1 cellular context compared by ENCODE assay signal in the genomic region with DNA sequence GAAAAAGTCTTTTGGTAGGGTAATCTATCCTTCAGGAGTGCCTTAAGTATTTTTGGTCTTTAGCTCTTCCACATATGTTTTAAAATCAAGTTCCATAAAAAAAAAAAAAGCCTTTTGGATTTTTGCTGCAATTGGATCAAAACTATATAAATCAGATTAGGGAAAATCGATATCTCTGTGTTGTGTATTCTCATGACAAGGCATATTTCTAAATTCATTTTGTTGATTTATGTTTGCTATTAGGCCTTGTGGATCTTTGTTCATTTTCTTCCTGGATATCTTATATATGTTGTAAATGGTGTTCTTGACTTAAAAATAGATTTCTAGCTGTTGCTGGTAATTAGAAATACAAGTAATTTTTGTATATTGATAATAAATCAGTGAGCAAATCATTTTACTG.
TF ChIP-seq lines count a peak whose summit lies in the region.

No MANE protein-coding gene starts in this region.

TF ChIP-seq in HepG2, 621 proteins besides CTCF, POLR2A, EP300 and RAD21 (continued from another document):
- peak; percentile 7 to 55; a peak in 2 of 4 replicates for TF ChIP-seq MAFK (conservative IDR thresholded peaks at IDR 0.05 in 1 of 2, IDR thresholded peaks at IDR 0.05 in 1 of 2; ENCODE audit: low read length in 2 of 2)
- 0 out of 2 replicates have a peak, but pooled peaks have one; percentile 10 for TF ChIP-seq MAFF (IDR thresholded peaks at IDR 0.05; ENCODE audit: low read depth, low read length)
